8 cellular contexts compared by ENCODE assay signal in the genomic region with DNA sequence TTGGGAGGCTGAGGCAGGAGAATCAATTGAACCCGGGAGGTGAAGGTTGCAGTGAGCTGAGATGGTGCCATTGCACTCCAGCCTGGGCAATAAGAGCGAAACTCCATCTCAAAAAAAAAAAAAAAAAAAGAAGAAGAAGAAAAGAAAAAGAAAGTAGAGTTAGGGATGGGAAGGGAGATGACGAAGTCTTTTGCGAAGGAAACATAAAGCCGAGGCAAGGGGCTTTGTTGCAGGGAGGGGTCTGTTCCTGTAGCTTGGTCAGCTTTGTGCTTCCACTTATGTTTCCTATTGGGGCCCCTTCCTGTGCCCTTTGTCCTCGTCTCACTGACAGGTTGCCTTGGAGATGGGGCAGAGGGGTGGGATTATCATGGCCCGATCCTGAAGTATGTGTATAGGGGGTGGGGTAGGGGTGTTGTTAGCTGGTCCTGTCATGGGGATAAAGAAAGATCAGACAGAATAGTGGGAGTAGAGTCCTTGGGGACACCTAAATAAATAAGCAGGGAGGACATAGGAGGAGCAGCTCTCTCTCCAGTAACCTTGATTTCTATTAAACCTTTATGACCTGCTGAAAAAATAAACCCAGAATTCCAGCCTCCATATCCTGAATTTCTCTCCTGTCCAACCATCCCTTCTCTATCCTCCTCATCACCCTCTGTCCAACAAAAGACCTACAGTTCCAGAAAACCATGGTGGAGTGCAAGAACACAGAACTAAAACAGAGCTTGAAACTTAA. TPM values are rescaled to one million over a fixed set of nuclear protein-coding genes. Genes with fewer than 3 reads are reported as not detected.
DNase-seq lines count a peak whose midpoint lies in the region; ATAC-seq, FAIRE-seq and TF ChIP-seq lines count a peak whose summit lies in the region.

No MANE protein-coding gene starts in this region.

- H3K4me1 ChIP-seq in DOHH2 (ENCODE audit: control insufficient read depth, low read length) (peaks cover 68% of the 10 kb centered on the region), HepG2 (ENCODE audit: insufficient read depth, low read length) (peaks cover 65% of the 10 kb centered on the region)

- DNase-seq in NCI-H1092 treated with DMSO at 0.1 percent for 48 hours (lab: John Stamatoyannopoulos, UW): peak; percentile 62
- DNase-seq in activated naive CD4-positive, alpha-beta T cell treated with anti-CD3 and anti-CD28 coated beads, Interleukin-2, amount 50 U/mL, for 72 hours (ENCODE audit: low spot score in 2 of 2): no peak
- DNase-seq in HepG2 (ENCODE audit: low spot score): peak; percentile 99
- no peak for DNase-seq in type B pancreatic cell (ENCODE audit: extremely low spot score, unreplicated experiment)
- no peak for DNase-seq in ACHN
- DNase-seq in NCI-H2107 (lab: John Stamatoyannopoulos, UW): no peak

- CTCF ChIA-PET in HepG2 (lab: Yijun Ruan, JAX; ENCODE audit: low intra/inter-chr PET ratio, low total read pairs): no interaction called here

- H3K36me3 ChIP-seq in DOHH2 (ENCODE audit: control insufficient read depth, low read length) (peaks cover 57% of the 10 kb centered on the region), HepG2 (replicated peaks in 1 of 2; ENCODE audit: control insufficient read depth in 1 of 2, insufficient read depth in 2 of 2, low read length in 2 of 2) (peaks cover 10 to 27% of the 10 kb centered on the region in 2 experiments)

- peak in 1 of 2 experiments; percentile 89; a peak in 2 of 4 replicates for TF ChIP-seq POLR2A in HepG2 (IDR thresholded peaks at IDR 0.05; ENCODE audit: insufficient read depth in 1 of 2, low read depth in 2 of 2, low read length in 2 of 2)

- POLR2A ChIA-PET in HepG2 (lab: Yijun Ruan, JAX): interaction anchor here (0.5 to 11.3 kb wide), 54 partner anchors 8 to 1234 kb away, joined by 3 to 279 read pairs (median 10); a partner anchor contains a TSS

- 1% methylated on average over 7 of the region's 7 CpGs for WGBS in HepG2 (ENCODE audit: low lambda C conversion rate)

- no peak for TF ChIP-seq CTCF in DOHH2 (IDR thresholded peaks at IDR 0.05; ENCODE audit: low read depth, low read length, poor library complexity, severe bottlenecking)
- TF ChIP-seq CTCF in HepG2 (CRISPR knock-in tag; IDR thresholded peaks at IDR 0.05): no peak
- TF ChIP-seq CTCF in type B pancreatic cell (conservative IDR thresholded peaks at IDR 0.05): no peak

- no peaks in the 10 kb centered on the region for H3K9me3 Mint-ChIP-seq in activated naive CD4-positive, alpha-beta T cell treated with anti-CD3 and anti-CD28 coated beads, Interleukin-2, amount 50 U/mL, for 72 hours
- no peaks in the 10 kb centered on the region for H3K9me3 Mint-ChIP-seq in type B pancreatic cell

- H3K4me2 ChIP-seq in DOHH2 (ENCODE audit: low read length): peak overlapping the region; percentile 93
- peak overlapping the region; percentile 98 for H3K4me2 ChIP-seq in HepG2 (ENCODE audit: low read depth, low read length)

- no peak for TF ChIP-seq RAD21 in HepG2 (CRISPR knock-in tag; IDR thresholded peaks at IDR 0.05)

- no peak overlapping the region for H2AFZ ChIP-seq in HepG2 (ENCODE audit: low read length)

- peak overlapping the region; percentile 98 for H3K4me3 Mint-ChIP-seq in type B pancreatic cell

- TF ChIP-seq EP300 in HepG2 (IDR thresholded peaks at IDR 0.05; ENCODE audit: low read depth in 2 of 2, low read length in 2 of 2) (peak; percentile 83 to 94; a peak in 3 of 4 replicates), HepG2 (CRISPR knock-in tag; IDR thresholded peaks at IDR 0.05; ENCODE audit: borderline replicate concordance) (peak; percentile 90)

- H3K27me3 Mint-ChIP-seq in type B pancreatic cell: no peaks in the 10 kb centered on the region

- H3F3A ChIP-seq in DOHH2 (ENCODE audit: control insufficient read depth, insufficient read depth): peaks cover 38% of the 10 kb centered on the region

- H3K9me2 ChIP-seq in DOHH2 (replicated peaks; ENCODE audit: control insufficient read depth, low read length): no peaks in the 10 kb centered on the region

- H3K4me1 Mint-ChIP-seq in type B pancreatic cell (ENCODE audit: unreplicated experiment): peaks cover 44% of the 10 kb centered on the region

- H3K27ac Mint-ChIP-seq in activated naive CD4-positive, alpha-beta T cell treated with anti-CD3 and anti-CD28 coated beads, Interleukin-2, amount 50 U/mL, for 72 hours: peak overlapping the region; percentile 82 to 95
- H3K27ac Mint-ChIP-seq in type B pancreatic cell: peak overlapping the region; percentile 99

- H3K9ac ChIP-seq in HepG2 (ENCODE audit: insufficient read depth, low read depth, low read length): peak overlapping the region; percentile 98

- H3K9me3 ChIP-seq in DOHH2 (ENCODE audit: control insufficient read depth, insufficient read depth, low read length) (no peaks in the 10 kb centered on the region), HepG2 (ENCODE audit: low read length) (no peaks in the 10 kb centered on the region)

- ATAC-seq in activated naive CD4-positive, alpha-beta T cell treated with anti-CD3 and anti-CD28 coated beads, Interleukin-2, amount 50 U/mL, for 72 hours: no peak
- ATAC-seq in HepG2 (peak; percentile 67), GM21526 (IDR thresholded peaks at IDR 0.05; ENCODE audit: low FRiP score, unreplicated experiment) (no peak)

- intact Hi-C loops in HepG2 (cut with micrococcal nuclease; ENCODE audit: unreplicated experiment): loop anchor here (1.0 to 5.0 kb wide), 4 partner anchors 8 to 97 kb away; a partner anchor contains a TSS

- BruUV-seq in HepG2 (replicated peaks; lab: Mats Ljungman, UMichigan): no TSS peak

- peaks cover 60% of the 10 kb centered on the region for H3K79me2 ChIP-seq in DOHH2 (ENCODE audit: control insufficient read depth, low read length)
- peaks cover 41% of the 10 kb centered on the region for H3K79me2 ChIP-seq in HepG2 (ENCODE audit: insufficient read depth, low read length)

- H4K20me1 ChIP-seq in DOHH2 (ENCODE audit: control insufficient read depth, insufficient read depth, low read depth, low read length) (peaks cover 8% of the 10 kb centered on the region; the same call in 1 of the 2 replicates), HepG2 (ENCODE audit: insufficient read depth, low read length) (peaks cover 18% of the 10 kb centered on the region; the same call in 1 of the 2 replicates)

- H3K27ac ChIP-seq in DOHH2 (ENCODE audit: low read depth, low read length) (peak overlapping the region; percentile 96), HepG2 (ENCODE audit: extremely low read length, insufficient read depth, low read length) (peak overlapping the region; percentile 99)

- H3K4me3 ChIP-seq in DOHH2 (ENCODE audit: low read length): peak overlapping the region; percentile 84
- H3K4me3 ChIP-seq in HepG2 (replicated peaks in 1 of 3; ENCODE audit: insufficient read depth in 1 of 3, low read depth in 2 of 3, low read length in 3 of 3): peak overlapping the region; percentile 71 to 92 (median 92); a peak in 5 of 6 replicates

- in situ Hi-C loops in HepG2 (cut with HindIII; ENCODE audit: extremely low pct_ligation_motif_present, low pct_unique_long_range_greater_than_20kb): no loop called here
- in situ Hi-C loops in ACHN (cut with HindIII; ENCODE audit: low pct_ligation_motif_present, low pct_unique_long_range_greater_than_20kb, low sequenced_read_pairs): no loop called here

- H3K27me3 ChIP-seq in DOHH2 (ENCODE audit: control insufficient read depth, low read length): no peaks in the 10 kb centered on the region
- H3K27me3 ChIP-seq in HepG2 (ENCODE audit: control insufficient read depth in 1 of 2, insufficient read depth in 2 of 2, low read length in 2 of 2): no peaks in the 10 kb centered on the region; a peak in 1 of 5 replicates

- H3K36me3 Mint-ChIP-seq in activated naive CD4-positive, alpha-beta T cell treated with anti-CD3 and anti-CD28 coated beads, Interleukin-2, amount 50 U/mL, for 72 hours: peaks cover 56 to 62% of the 10 kb centered on the region in 2 donors
- H3K36me3 Mint-ChIP-seq in type B pancreatic cell: peaks cover 20% of the 10 kb centered on the region

- FAIRE-seq in HepG2 (lab: Jason Lieb, UNC): peak; percentile 94

RNA-seq across cellular contexts. Expression of a gene that starts 1.2 kb away (rescaled TPM):
- 100 to 1,000 TPM; 440 to 455 TPM for total RNA-seq in activated naive CD4-positive, alpha-beta T cell treated with anti-CD3 and anti-CD28 coated beads, Interleukin-2, amount 50 U/mL, for 72 hours
- total RNA-seq in HepG2 (2016; rRNA removed; fragmentation: Illumina TruSeq; extraction: Trizol): 445 and 602 TPM in 2 replicates
- total RNA-seq in HepG2 (2016; cell fraction: cytosol; rRNA removed; fragmentation: Illumina TruSeq; extraction: Trizol; ENCODE audit: low read depth): 267 and 295 TPM in 2 replicates
- total RNA-seq in HepG2 (2016; cell fraction: insoluble cytoplasmic fraction; rRNA removed; fragmentation: Illumina TruSeq; extraction: Trizol): 442 and 617 TPM in 2 replicates
- 333 and 368 TPM in 2 replicates for total RNA-seq in HepG2 (2016; cell fraction: membrane; rRNA removed; fragmentation: Illumina TruSeq; extraction: Trizol)
- 383 and 410 TPM in 2 replicates for total RNA-seq in HepG2 (2016; cell fraction: nucleus; rRNA removed; fragmentation: Illumina TruSeq; extraction: Trizol)
- polyA plus RNA-seq in HepG2 (2011; rRNA removed): 891 and 997 TPM in 2 replicates
- 1,063 and 1,114 TPM in 2 replicates for polyA plus RNA-seq in HepG2 (2011; cell fraction: cytosol; rRNA removed)
- polyA plus RNA-seq in HepG2 (2011; cell fraction: nucleus; rRNA removed): 243 and 309 TPM in 2 replicates
- 684 and 693 TPM in 2 replicates for polyA plus RNA-seq in HepG2 (2012)
- polyA plus RNA-seq in HepG2 (2016; cell fraction: cytosol; fragmentation: Illumina TruSeq; extraction: Trizol; ENCODE audit: low read depth): 249 and 300 TPM in 2 replicates
- 415 and 433 TPM in 2 replicates for polyA plus RNA-seq in HepG2 (2016; cell fraction: insoluble cytoplasmic fraction; fragmentation: Illumina TruSeq; extraction: Trizol; ENCODE audit: low read depth)
- polyA plus RNA-seq in HepG2 (2016; cell fraction: membrane; fragmentation: Illumina TruSeq; extraction: Trizol; ENCODE audit: low read depth): 263 and 301 TPM in 2 replicates
- 609 and 612 TPM in 2 replicates for polyA plus RNA-seq in HepG2 (2016; cell fraction: nucleus; fragmentation: Illumina TruSeq; extraction: Trizol; ENCODE audit: insufficient read depth, low read depth)
- 509 and 745 TPM in 2 replicates for polyA minus RNA-seq in HepG2 (2011; rRNA and poly(A)+ RNA removed; ENCODE audit: low replicate concordance)
- polyA minus RNA-seq in HepG2 (2011; cell fraction: cytosol; rRNA and poly(A)+ RNA removed): 299 and 375 TPM in 2 replicates
- polyA minus RNA-seq in HepG2 (2011; cell fraction: nucleus; rRNA and poly(A)+ RNA removed): 119 and 176 TPM in 2 replicates
- 294 and 381 TPM in 2 replicates for total RNA-seq in type B pancreatic cell (ENCODE audit: low replicate concordance)

RNA-seq across cellular contexts. Expression of a gene that starts 2.3 kb away (rescaled TPM):
- total RNA-seq in activated naive CD4-positive, alpha-beta T cell treated with anti-CD3 and anti-CD28 coated beads, Interleukin-2, amount 50 U/mL, for 72 hours: 100 to 1,000 TPM; 116 to 158 TPM
- total RNA-seq in HepG2 (2016; rRNA removed; fragmentation: Illumina TruSeq; extraction: Trizol) (2.5 and 10.2 TPM in 2 replicates), type B pancreatic cell (ENCODE audit: low replicate concordance) (20.7 and 46.7 TPM in 2 replicates)
- total RNA-seq in HepG2 (2016; cell fraction: cytosol; rRNA removed; fragmentation: Illumina TruSeq; extraction: Trizol; ENCODE audit: low read depth): 6.2 and 9.7 TPM in 2 replicates
- 3.6 and 10.0 TPM in 2 replicates for total RNA-seq in HepG2 (2016; cell fraction: insoluble cytoplasmic fraction; rRNA removed; fragmentation: Illumina TruSeq; extraction: Trizol)
- total RNA-seq in HepG2 (2016; cell fraction: membrane; rRNA removed; fragmentation: Illumina TruSeq; extraction: Trizol): 3.8 and 4.3 TPM in 2 replicates
- 23.2 and 28.8 TPM in 2 replicates for total RNA-seq in HepG2 (2016; cell fraction: nucleus; rRNA removed; fragmentation: Illumina TruSeq; extraction: Trizol)
- 28.3 and 38.7 TPM in 2 replicates for polyA plus RNA-seq in HepG2 (2011; rRNA removed)
- polyA plus RNA-seq in HepG2 (2011; cell fraction: cytosol; rRNA removed): 6.2 and 7.0 TPM in 2 replicates
- polyA plus RNA-seq in HepG2 (2011; cell fraction: nucleus; rRNA removed): 221 and 280 TPM in 2 replicates
- polyA plus RNA-seq in HepG2 (2012): 18.8 and 19.5 TPM in 2 replicates
- 0.90 and 1.3 TPM in 2 replicates for polyA plus RNA-seq in HepG2 (2016; cell fraction: cytosol; fragmentation: Illumina TruSeq; extraction: Trizol; ENCODE audit: low read depth)
- 2.9 and 3.2 TPM in 2 replicates for polyA plus RNA-seq in HepG2 (2016; cell fraction: insoluble cytoplasmic fraction; fragmentation: Illumina TruSeq; extraction: Trizol; ENCODE audit: low read depth)
- 1.5 and 2.2 TPM in 2 replicates for polyA plus RNA-seq in HepG2 (2016; cell fraction: membrane; fragmentation: Illumina TruSeq; extraction: Trizol; ENCODE audit: low read depth)
- 76.6 and 77.9 TPM in 2 replicates for polyA plus RNA-seq in HepG2 (2016; cell fraction: nucleus; fragmentation: Illumina TruSeq; extraction: Trizol; ENCODE audit: insufficient read depth, low read depth)
- 32.0 and 34.5 TPM in 2 replicates for polyA minus RNA-seq in HepG2 (2011; rRNA and poly(A)+ RNA removed; ENCODE audit: low replicate concordance)
- 3.9 and 5.5 TPM in 2 replicates for polyA minus RNA-seq in HepG2 (2011; cell fraction: cytosol; rRNA and poly(A)+ RNA removed)
- 84.3 and 91.3 TPM in 2 replicates for polyA minus RNA-seq in HepG2 (2011; cell fraction: nucleus; rRNA and poly(A)+ RNA removed)

RNA-seq across cellular contexts. Expression of a gene that starts 8.4 kb away (rescaled TPM):
- 10 to 100 TPM in 1 of 2 donors, 1 to 10 TPM in 1; 6.7 to 42.6 TPM for total RNA-seq in activated naive CD4-positive, alpha-beta T cell treated with anti-CD3 and anti-CD28 coated beads, Interleukin-2, amount 50 U/mL, for 72 hours
- 14.4 and 16.4 TPM in 2 replicates for total RNA-seq in HepG2 (2016; rRNA removed; fragmentation: Illumina TruSeq; extraction: Trizol)
- total RNA-seq in HepG2 (2016; cell fraction: cytosol; rRNA removed; fragmentation: Illumina TruSeq; extraction: Trizol; ENCODE audit: low read depth): 8.5 and 10.3 TPM in 2 replicates
- total RNA-seq in HepG2 (2016; cell fraction: insoluble cytoplasmic fraction; rRNA removed; fragmentation: Illumina TruSeq; extraction: Trizol): 14.2 and 17.0 TPM in 2 replicates
- total RNA-seq in HepG2 (2016; cell fraction: membrane; rRNA removed; fragmentation: Illumina TruSeq; extraction: Trizol): 10.5 and 14.6 TPM in 2 replicates
- total RNA-seq in HepG2 (2016; cell fraction: nucleus; rRNA removed; fragmentation: Illumina TruSeq; extraction: Trizol): 6.9 and 9.4 TPM in 2 replicates
- 21.1 and 21.9 TPM in 2 replicates for polyA plus RNA-seq in HepG2 (2011; rRNA removed)
- polyA plus RNA-seq in HepG2 (2011; cell fraction: cytosol; rRNA removed): 17.3 and 27.4 TPM in 2 replicates
- polyA plus RNA-seq in HepG2 (2011; cell fraction: nucleus; rRNA removed): 76.2 and 86.7 TPM in 2 replicates
- 12.9 and 21.1 TPM in 2 replicates for polyA plus RNA-seq in HepG2 (2012)
- polyA plus RNA-seq in HepG2 (2016; cell fraction: cytosol; fragmentation: Illumina TruSeq; extraction: Trizol; ENCODE audit: low read depth): 7.1 and 9.5 TPM in 2 replicates
- 12.9 and 17.0 TPM in 2 replicates for polyA plus RNA-seq in HepG2 (2016; cell fraction: insoluble cytoplasmic fraction; fragmentation: Illumina TruSeq; extraction: Trizol; ENCODE audit: low read depth)
- 9.7 and 13.0 TPM in 2 replicates for polyA plus RNA-seq in HepG2 (2016; cell fraction: membrane; fragmentation: Illumina TruSeq; extraction: Trizol; ENCODE audit: low read depth)
- 21.1 and 21.5 TPM in 2 replicates for polyA plus RNA-seq in HepG2 (2016; cell fraction: nucleus; fragmentation: Illumina TruSeq; extraction: Trizol; ENCODE audit: insufficient read depth, low read depth)
- polyA minus RNA-seq in HepG2 (2011; rRNA and poly(A)+ RNA removed; ENCODE audit: low replicate concordance): 8.4 and 17.2 TPM in 2 replicates
- polyA minus RNA-seq in HepG2 (2011; cell fraction: cytosol; rRNA and poly(A)+ RNA removed): 5.3 and 6.9 TPM in 2 replicates
- polyA minus RNA-seq in HepG2 (2011; cell fraction: nucleus; rRNA and poly(A)+ RNA removed): 10.2 and 10.7 TPM in 2 replicates
- total RNA-seq in type B pancreatic cell (ENCODE audit: low replicate concordance): 101 and 138 TPM in 2 replicates

RNA-seq across cellular contexts. Expression of a gene that starts 14.3 kb away (rescaled TPM):
- total RNA-seq in activated naive CD4-positive, alpha-beta T cell treated with anti-CD3 and anti-CD28 coated beads, Interleukin-2, amount 50 U/mL, for 72 hours: not detected
- not detected in 2 replicates for total RNA-seq in HepG2 (2016; rRNA removed; fragmentation: Illumina TruSeq; extraction: Trizol)
- not detected in 2 replicates for total RNA-seq in HepG2 (2016; cell fraction: cytosol; rRNA removed; fragmentation: Illumina TruSeq; extraction: Trizol; ENCODE audit: low read depth)
- not detected in 2 replicates for total RNA-seq in HepG2 (2016; cell fraction: insoluble cytoplasmic fraction; rRNA removed; fragmentation: Illumina TruSeq; extraction: Trizol)
- total RNA-seq in HepG2 (2016; cell fraction: membrane; rRNA removed; fragmentation: Illumina TruSeq; extraction: Trizol): not detected in 2 replicates
- total RNA-seq in HepG2 (2016; cell fraction: nucleus; rRNA removed; fragmentation: Illumina TruSeq; extraction: Trizol): not detected in 2 replicates
- polyA plus RNA-seq in HepG2 (2011; rRNA removed): not detected in 2 replicates
- not detected in 2 replicates for polyA plus RNA-seq in HepG2 (2011; cell fraction: cytosol; rRNA removed)
- polyA plus RNA-seq in HepG2 (2011; cell fraction: nucleus; rRNA removed): not detected in 2 replicates
- polyA plus RNA-seq in HepG2 (2012): 0.08 and 0.15 TPM in 2 replicates
- not detected in 2 replicates for polyA plus RNA-seq in HepG2 (2016; cell fraction: cytosol; fragmentation: Illumina TruSeq; extraction: Trizol; ENCODE audit: low read depth)
- not detected in 2 replicates for polyA plus RNA-seq in HepG2 (2016; cell fraction: insoluble cytoplasmic fraction; fragmentation: Illumina TruSeq; extraction: Trizol; ENCODE audit: low read depth)
- polyA plus RNA-seq in HepG2 (2016; cell fraction: membrane; fragmentation: Illumina TruSeq; extraction: Trizol; ENCODE audit: low read depth): not detected in 2 replicates
- not detected in 2 replicates for polyA plus RNA-seq in HepG2 (2016; cell fraction: nucleus; fragmentation: Illumina TruSeq; extraction: Trizol; ENCODE audit: insufficient read depth, low read depth)
- not detected in 2 replicates for polyA minus RNA-seq in HepG2 (2011; rRNA and poly(A)+ RNA removed; ENCODE audit: low replicate concordance)
- polyA minus RNA-seq in HepG2 (2011; cell fraction: cytosol; rRNA and poly(A)+ RNA removed): not detected in 2 replicates
- not detected in 2 replicates for polyA minus RNA-seq in HepG2 (2011; cell fraction: nucleus; rRNA and poly(A)+ RNA removed)
- total RNA-seq in type B pancreatic cell (ENCODE audit: low replicate concordance): 0.41 and 0.81 TPM in 2 replicates

RNA-seq across cellular contexts. Expression of a gene that starts 15.9 kb away (rescaled TPM):
- total RNA-seq in activated naive CD4-positive, alpha-beta T cell treated with anti-CD3 and anti-CD28 coated beads, Interleukin-2, amount 50 U/mL, for 72 hours: not detected
- total RNA-seq in HepG2 (2016; rRNA removed; fragmentation: Illumina TruSeq; extraction: Trizol) (not detected in 2 replicates), type B pancreatic cell (ENCODE audit: low replicate concordance) (2.5 and 16.2 TPM in 2 replicates)
- total RNA-seq in HepG2 (2016; cell fraction: cytosol; rRNA removed; fragmentation: Illumina TruSeq; extraction: Trizol; ENCODE audit: low read depth): not detected in 2 replicates
- total RNA-seq in HepG2 (2016; cell fraction: insoluble cytoplasmic fraction; rRNA removed; fragmentation: Illumina TruSeq; extraction: Trizol): not detected in 2 replicates
- not detected in 2 replicates for total RNA-seq in HepG2 (2016; cell fraction: membrane; rRNA removed; fragmentation: Illumina TruSeq; extraction: Trizol)
- total RNA-seq in HepG2 (2016; cell fraction: nucleus; rRNA removed; fragmentation: Illumina TruSeq; extraction: Trizol): not detected in 2 replicates
- polyA plus RNA-seq in HepG2 (2011; rRNA removed): 0.15 and 0.21 TPM in 2 replicates
- polyA plus RNA-seq in HepG2 (2011; cell fraction: cytosol; rRNA removed): 0.13 TPM in 1 of 2 replicates, not detected in the other
- 0.42 and 0.76 TPM in 2 replicates for polyA plus RNA-seq in HepG2 (2011; cell fraction: nucleus; rRNA removed)
- 0.31 TPM in 1 of 2 replicates, not detected in the other for polyA plus RNA-seq in HepG2 (2012)
- polyA plus RNA-seq in HepG2 (2016; cell fraction: cytosol; fragmentation: Illumina TruSeq; extraction: Trizol; ENCODE audit: low read depth): not detected in 2 replicates
- not detected in 2 replicates for polyA plus RNA-seq in HepG2 (2016; cell fraction: insoluble cytoplasmic fraction; fragmentation: Illumina TruSeq; extraction: Trizol; ENCODE audit: low read depth)
- polyA plus RNA-seq in HepG2 (2016; cell fraction: membrane; fragmentation: Illumina TruSeq; extraction: Trizol; ENCODE audit: low read depth): not detected in 2 replicates
- polyA plus RNA-seq in HepG2 (2016; cell fraction: nucleus; fragmentation: Illumina TruSeq; extraction: Trizol; ENCODE audit: insufficient read depth, low read depth): 0.72 TPM in 1 of 2 replicates, not detected in the other
- polyA minus RNA-seq in HepG2 (2011; rRNA and poly(A)+ RNA removed; ENCODE audit: low replicate concordance): 0.28 TPM in 1 of 2 replicates, not detected in the other
- not detected in 2 replicates for polyA minus RNA-seq in HepG2 (2011; cell fraction: cytosol; rRNA and poly(A)+ RNA removed)
- polyA minus RNA-seq in HepG2 (2011; cell fraction: nucleus; rRNA and poly(A)+ RNA removed): not detected in 2 replicates

Comparison
In these comparisons a context has a peak if more than half of its experiments do, and no peak if none do; other contexts are left out.
1. DNase-seq: peak in NCI-H1092 treated with DMSO at 0.1 percent for 48 hours (single experiment) and HepG2 (single experiment); none in activated naive CD4-positive, alpha-beta T cell treated with anti-CD3 and anti-CD28 coated beads, Interleukin-2, amount 50 U/mL, for 72 hours (0 of 2), type B pancreatic cell (single experiment), ACHN (single experiment) and NCI-H2107 (single experiment).